Comparison of ENCODE assay signal across 13 cellular contexts in the genomic region with DNA sequence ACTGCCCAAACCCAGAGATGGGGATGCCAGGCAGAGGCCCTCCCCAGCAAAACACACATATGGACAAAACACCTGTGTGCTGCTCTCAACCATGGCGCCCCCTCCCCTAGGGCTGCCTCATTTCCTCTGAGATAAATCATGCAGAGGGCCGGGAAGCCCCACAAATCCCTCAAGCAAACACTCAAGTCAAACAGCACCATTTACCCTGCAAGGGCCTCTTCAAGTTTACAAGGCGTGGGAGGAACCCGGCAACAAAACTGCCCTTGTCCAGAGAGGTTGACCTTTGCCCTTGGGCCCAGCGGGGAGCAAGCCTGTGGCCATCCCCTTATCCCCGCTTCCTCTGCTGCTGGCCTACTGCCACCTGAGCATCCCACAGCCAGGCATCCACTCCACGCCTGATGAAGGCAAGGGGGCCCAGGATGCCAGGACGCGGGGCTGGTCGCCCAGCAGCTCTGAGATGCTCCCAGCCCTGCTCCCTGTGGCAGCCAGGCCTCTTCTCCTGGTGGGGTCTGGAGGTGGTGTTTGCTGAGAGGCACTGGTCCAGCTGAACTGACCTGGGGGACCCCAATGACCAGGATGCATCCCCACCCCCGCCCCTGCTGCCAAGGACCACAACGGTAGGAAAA.
DNase-seq lines count a peak whose midpoint lies in the region; ATAC-seq and TF ChIP-seq lines count a peak whose summit lies in the region.
"Had no signal": no experiment of that assay in that cellular context is flagged by ENCODE, and none has a peak within 500 bp of the region (broad histone marks: within the 10 kb centered on the region; RNA-seq: fewer than 3 reads in every experiment).

No MANE protein-coding gene starts in this region.

- H3K4me3 Mint-ChIP-seq in CD8-positive, alpha-beta T cell = no peak overlapping the region

- no peaks in the 10 kb centered on the region for H4K20me1 ChIP-seq in BLaER1

- DNase-seq in NCI-H69 (lab: John Stamatoyannopoulos, UW) (peak; percentile 10), islet precursor cell (peak; percentile 58), RKO (ENCODE audit: low spot score) (no peak), left lung (no peak)
- no peak for DNase-seq in CD8-positive, alpha-beta T cell
- DNase-seq: activated CD4-positive, alpha-beta T cell treated with anti-CD3 and anti-CD28 coated beads, Interleukin-2, amount 50 U/mL, for 48 hours; adrenal gland; KBM-7; NCI-H446 treated with DMSO at 0.1 percent for 48 hours; stimulated activated CD8-positive, alpha-beta memory T cell treated with anti-CD3 and anti-CD28 coated beads, Interleukin-4, amount 100 ng/mL, for 48 hours had no signal

- POLR2A ChIA-PET in CD8-positive, alpha-beta T cell (lab: Charles Lee) = no interaction called here

- peaks cover 49% of the 10 kb centered on the region for H3K36me3 ChIP-seq in BLaER1
- H3K36me3 ChIP-seq in CD8-positive, alpha-beta T cell (ENCODE audit: insufficient read depth, low read length) = no peaks in the 10 kb centered on the region
- peaks cover 0 to 28% of the 10 kb centered on the region in 2 donors for H3K36me3 ChIP-seq in left lung

- no peaks in the 10 kb centered on the region for H3K27me3 ChIP-seq in BLaER1
- no peaks in the 10 kb centered on the region for H3K27me3 ChIP-seq in CD8-positive, alpha-beta T cell (ENCODE audit: insufficient read depth, low read length)
- H3K27me3 ChIP-seq in left lung = no peaks in the 10 kb centered on the region
- H3K27me3 ChIP-seq: adrenal gland had no signal

- H3K4me1 Mint-ChIP-seq in CD8-positive, alpha-beta T cell (ENCODE audit: low read depth) = peaks cover 6% of the 10 kb centered on the region

- H3K9me3 Mint-ChIP-seq in CD8-positive, alpha-beta T cell = no peaks in the 10 kb centered on the region

- H3K4me3 ChIP-seq in BLaER1 = no peak overlapping the region
- H3K4me3 ChIP-seq in CD8-positive, alpha-beta T cell (ENCODE audit: low read depth, low read length) = no peak overlapping the region
- H3K4me3 ChIP-seq in left lung = no peak overlapping the region
- H3K4me3 ChIP-seq: adrenal gland had no signal

- H3K9me3 ChIP-seq in BLaER1 = no peaks in the 10 kb centered on the region
- H3K9me3 ChIP-seq in CD8-positive, alpha-beta T cell (ENCODE audit: low read length) = no peaks in the 10 kb centered on the region
- no peaks in the 10 kb centered on the region for H3K9me3 ChIP-seq in left lung
- H3K9me3 ChIP-seq: adrenal gland had no signal

- no peaks in the 10 kb centered on the region for H3K27me3 Mint-ChIP-seq in CD8-positive, alpha-beta T cell (ENCODE audit: low read depth)

- H3K9ac ChIP-seq in BLaER1 = no peak overlapping the region

- H3K27ac Mint-ChIP-seq in CD8-positive, alpha-beta T cell = no peak overlapping the region

- TF ChIP-seq CTCF in CD8-positive, alpha-beta T cell (IDR thresholded peaks at IDR 0.05) = no peak
- TF ChIP-seq CTCF in left lung (IDR thresholded peaks at IDR 0.05) = no peak

- H3K4me1 ChIP-seq in BLaER1 (peaks cover 30% of the 10 kb centered on the region), left lung (peaks cover 0 to 8% of the 10 kb centered on the region in 2 donors)
- H3K4me1 ChIP-seq in CD8-positive, alpha-beta T cell (ENCODE audit: insufficient read depth, low read length) = no peaks in the 10 kb centered on the region

- CTCF ChIA-PET in CD8-positive, alpha-beta T cell (lab: Charles Lee) = no interaction called here

- intact Hi-C loops in CD8-positive, alpha-beta T cell (cut with DNase I, micrococcal nuclease) = loop anchor here (5.0 to 10.0 kb wide), 2 partner anchors 176 to 1348 kb away; partner anchors contain the start of gene POLR3A (in 1 of the 2)
- intact Hi-C loops in left lung (cut with DNase I) = loop anchor here in 1 of 2 donors (10.0 kb wide), 1 partner anchor 156 kb away; no protein-coding TSS in a partner anchor

- ATAC-seq in GM19463 (IDR thresholded peaks at IDR 0.05; ENCODE audit: unreplicated experiment) (peak; percentile 67), left lung (no peak), GM21381 (IDR thresholded peaks at IDR 0.05; ENCODE audit: unreplicated experiment) (no peak)
- no peak for ATAC-seq in CD8-positive, alpha-beta T cell

- H3K4me2 ChIP-seq in BLaER1 = peak overlapping the region; percentile 45

- H3K27ac ChIP-seq in BLaER1 = no peak overlapping the region
- no peak overlapping the region for H3K27ac ChIP-seq in CD8-positive, alpha-beta T cell (ENCODE audit: low read depth, low read length)
- H3K27ac ChIP-seq in left lung = no peak overlapping the region

- H3K36me3 Mint-ChIP-seq in CD8-positive, alpha-beta T cell = no peaks in the 10 kb centered on the region

Comparison
In these comparisons a context has a peak if more than half of its experiments do, and no peak if none do; other contexts are left out.
1. DNase-seq: peak in NCI-H69 (single experiment) and islet precursor cell (single experiment); none in RKO (single experiment), CD8-positive, alpha-beta T cell (0 of 7) and left lung (0 of 2).